ENCODE assay signal across 1 cellular context in the genomic region with DNA sequence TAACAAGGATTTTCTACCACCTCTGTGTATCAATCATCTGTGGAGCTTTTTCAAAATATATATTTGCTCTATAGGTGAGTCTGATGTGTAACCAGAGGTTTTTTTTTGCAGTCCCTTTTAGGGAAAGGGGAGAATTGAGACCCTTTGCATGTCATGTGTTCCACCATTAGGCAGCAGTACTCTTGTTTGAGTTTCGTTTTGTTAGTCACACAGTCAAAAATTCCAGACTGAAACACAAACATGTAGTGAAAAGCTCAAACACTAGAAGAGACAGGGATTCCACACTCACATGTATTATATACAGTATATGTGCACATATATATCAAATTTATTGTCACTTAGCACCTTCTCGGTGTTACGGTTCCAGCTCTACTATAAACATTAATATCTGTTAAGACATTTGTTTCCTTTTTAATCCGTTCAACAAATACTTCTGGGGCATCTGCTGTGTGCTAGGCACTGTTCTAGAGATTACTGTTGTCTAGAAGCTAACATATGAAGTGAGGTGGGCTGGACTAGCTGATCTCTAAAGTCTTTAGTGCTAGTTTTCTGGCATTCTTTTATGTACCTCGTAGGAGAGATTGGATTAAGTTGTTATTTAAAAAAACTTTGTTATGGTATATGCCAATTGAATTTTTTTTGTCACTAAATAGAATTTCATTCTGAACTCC.
TF ChIP-seq lines count a peak whose summit lies in the region.

No MANE protein-coding gene starts in this region.

TF ChIP-seq in HepG2, 621 proteins besides CTCF, POLR2A, EP300 and RAD21 (continued from another document):
- TF ChIP-seq, protein P1, sequence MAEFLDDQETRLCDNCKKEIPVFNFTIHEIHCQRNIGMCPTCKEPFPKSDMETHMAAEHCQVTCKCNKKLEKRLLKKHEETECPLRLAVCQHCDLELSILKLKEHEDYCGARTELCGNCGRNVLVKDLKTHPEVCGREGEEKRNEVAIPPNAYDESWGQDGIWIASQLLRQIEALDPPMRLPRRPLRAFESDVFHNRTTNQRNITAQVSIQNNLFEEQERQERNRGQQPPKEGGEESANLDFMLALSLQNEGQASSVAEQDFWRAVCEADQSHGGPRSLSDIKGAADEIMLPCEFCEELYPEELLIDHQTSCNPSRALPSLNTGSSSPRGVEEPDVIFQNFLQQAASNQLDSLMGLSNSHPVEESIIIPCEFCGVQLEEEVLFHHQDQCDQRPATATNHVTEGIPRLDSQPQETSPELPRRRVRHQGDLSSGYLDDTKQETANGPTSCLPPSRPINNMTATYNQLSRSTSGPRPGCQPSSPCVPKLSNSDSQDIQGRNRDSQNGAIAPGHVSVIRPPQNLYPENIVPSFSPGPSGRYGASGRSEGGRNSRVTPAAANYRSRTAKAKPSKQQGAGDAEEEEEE (CRISPR knock-in tag; IDR thresholded peaks at IDR 0.05; ENCODE audit: borderline replicate concordance) = no peak
- no peak for TF ChIP-seq ZNF260 (CRISPR knock-in tag; IDR thresholded peaks at IDR 0.05; ENCODE audit: borderline replicate concordance, low read depth)
